Comparison of ENCODE assay signal across 1 cellular context in the genomic region with DNA sequence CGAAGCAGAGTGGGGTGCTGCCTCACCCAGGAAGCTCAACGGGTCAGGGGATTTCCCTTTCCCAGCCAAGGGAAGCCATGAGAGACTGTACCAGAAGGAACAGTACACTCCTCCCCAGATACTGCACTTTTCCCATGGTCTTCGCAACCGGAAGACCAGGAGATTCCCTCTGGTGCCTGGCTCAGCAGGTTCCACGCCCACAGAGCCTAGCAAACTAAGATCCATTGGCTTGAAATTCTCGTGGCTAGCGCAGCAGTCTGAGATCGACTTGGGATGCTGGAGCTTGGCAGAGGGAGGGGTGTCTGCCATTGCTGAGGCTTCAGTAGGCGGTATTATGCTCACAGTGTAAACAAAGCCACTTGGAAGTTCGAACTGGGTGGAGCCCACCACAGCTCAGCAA.
A peak's percentile ranks its signal among the peaks of the same experiment; 100 is the strongest.
TF ChIP-seq lines count a peak whose summit lies in the region.

No MANE protein-coding gene starts in this region.

TF ChIP-seq in HepG2, 621 proteins besides CTCF, POLR2A, EP300 and RAD21:
- TF ChIP-seq PHF20 (CRISPR knock-in tag; IDR thresholded peaks at IDR 0.05): no peak
- no peak for TF ChIP-seq FOXA1 (IDR thresholded peaks at IDR 0.05)
- peak; percentile 47; the same call in 1 of the 2 replicates for TF ChIP-seq FOXA1 (CRISPR knock-in tag; IDR thresholded peaks at IDR 0.05)
TF ChIP-seq in HepG2: peak in this region for 1.
